In genomic region chr3:86739244-86739643, GRCh38 we compare ENCODE assay signal across 37 cellular contexts.
"Had no signal": no experiment of that assay in that cellular context is flagged by ENCODE, and none has a peak within 500 bp of the region (broad histone marks: within the 10 kb centered on the region; RNA-seq: fewer than 3 reads in every experiment).

No MANE protein-coding gene starts in this region.

- H3K27ac Mint-ChIP-seq: activated naive CD4-positive, alpha-beta T cell treated with anti-CD3 and anti-CD28 coated beads for 36 hours; activated naive CD4-positive, alpha-beta T cell treated with anti-CD3 and anti-CD28 coated beads, Interleukin-2, amount 10 ng/mL, durations not matched to agents 7 days and 5 days; activated naive CD4-positive, alpha-beta T cell treated with anti-CD3 and anti-CD28 coated beads, Interleukin-2, amount 50 U/mL, for 24 hours; activated naive CD4-positive, alpha-beta T cell treated with anti-CD3 and anti-CD28 coated beads, Interleukin-2, amount 50 U/mL, for 72 hours; activated naive CD8-positive, alpha-beta T cell; activated naive CD8-positive, alpha-beta T cell treated with anti-CD3 and anti-CD28 coated beads for 36 hours; activated naive CD8-positive, alpha-beta T cell treated with anti-CD3 and anti-CD28 coated beads, Interleukin-2, amount 10 ng/mL, durations not matched to agents 7 days and 5 days; activated naive CD8-positive, alpha-beta T cell treated with anti-CD3 and anti-CD28 coated beads, Interleukin-2, amount 50 U/mL, for 24 hours; activated T-cell treated with anti-CD3 and anti-CD28 coated beads, Interleukin-2, amount 50 U/mL, for 24 hours; activated T-cell treated with anti-CD3 and anti-CD28 coated beads, Interleukin-2, amount 50 U/mL, for 72 hours; activated T-helper 1 cell treated with anti-CD3 and anti-CD28 coated beads, Interleukin-12 subunit alpha, Interleukin-12 subunit beta, Interleukin-2, Interleukin-4 antibody, amounts not matched to agents 30 ng/mL and 10 ng/mL and 1 ng/mL, durations not matched to agents 14 hours and 24 hours and 36 hours; activated T-helper 17 cell treated with anti-CD3 and anti-CD28 coated beads, Interleukin-2, amount 50 U/mL, for 72 hours; activated T-helper 2 cell treated with anti-CD3 and anti-CD28 coated beads, Interferon-gamma antibody, Interleukin-2, Interleukin-4, amounts not matched to agents 10 μg/mL and 5 μg/mL and 100 μg/mL, durations not matched to agents 14 hours and 24 hours and 36 hours; brain had no signal

- DNase-seq: activated effector memory CD4-positive, alpha-beta T cell treated with anti-CD3 and anti-CD28 coated beads, Interleukin-2, amount 50 U/mL, for 16 hours; activated effector memory CD4-positive, alpha-beta T cell treated with Interleukin-2 at 50 U/mL for 16 hours; activated gamma-delta T cell; activated gamma-delta T cell treated with Interleukin-2 at 50 U/mL for 16 hours; activated naive CD4-positive, alpha-beta T cell; activated naive CD4-positive, alpha-beta T cell treated with anti-CD3 and anti-CD28 coated beads for 36 hours; activated naive CD4-positive, alpha-beta T cell treated with anti-CD3 and anti-CD28 coated beads, Interleukin-2, amount 10 ng/mL, durations not matched to agents 7 days and 5 days; activated naive CD4-positive, alpha-beta T cell treated with anti-CD3 and anti-CD28 coated beads, Interleukin-2, amount 50 U/mL, for 16 hours; activated naive CD4-positive, alpha-beta T cell treated with Interleukin-2 at 50 U/mL for 16 hours; activated naive CD8-positive, alpha-beta T cell treated with anti-CD3 and anti-CD28 coated beads for 36 hours; activated naive CD8-positive, alpha-beta T cell treated with anti-CD3 and anti-CD28 coated beads, Interleukin-2, amount 10 ng/mL, durations not matched to agents 7 days and 5 days; activated naive CD8-positive, alpha-beta T cell treated with anti-CD3 and anti-CD28 coated beads, Interleukin-2, amount 50 U/mL, for 24 hours; activated T-cell treated with anti-CD3 and anti-CD28 coated beads, Interleukin-2, amount 50 U/mL, for 24 hours; activated T-cell treated with anti-CD3 and anti-CD28 coated beads, Interleukin-2, amount 50 U/mL, for 4 hours; activated T-cell treated with anti-CD3 and anti-CD28 coated beads, Interleukin-2, amount 50 U/mL, for 48 hours; activated T-cell treated with anti-CD3 and anti-CD28 coated beads, Interleukin-2, amount 50 U/mL, for 72 hours; adrenal gland; amniotic stem cell; amygdala; anterior cingulate cortex; aorta; body of pancreas; brain microvascular endothelial cell; caudate nucleus; central memory CD4-positive, alpha-beta T cell; cerebellar nuclear complex had no signal

- H3K4me1 Mint-ChIP-seq: activated naive CD4-positive, alpha-beta T cell treated with anti-CD3 and anti-CD28 coated beads, Interleukin-2, amount 10 ng/mL, durations not matched to agents 7 days and 5 days; activated naive CD4-positive, alpha-beta T cell treated with anti-CD3 and anti-CD28 coated beads, Interleukin-2, amount 50 U/mL, for 24 hours; activated naive CD8-positive, alpha-beta T cell treated with anti-CD3 and anti-CD28 coated beads for 36 hours; activated naive CD8-positive, alpha-beta T cell treated with anti-CD3 and anti-CD28 coated beads, Interleukin-2, amount 10 ng/mL, durations not matched to agents 7 days and 5 days; activated naive CD8-positive, alpha-beta T cell treated with anti-CD3 and anti-CD28 coated beads, Interleukin-2, amount 50 U/mL, for 24 hours; activated T-helper 17 cell treated with anti-CD3 and anti-CD28 coated beads, Interleukin-2, amount 50 U/mL, for 72 hours; central memory CD8-positive, alpha-beta T cell had no signal

- H3K27ac ChIP-seq: adrenal gland, ascending aorta, body of pancreas, brain microvascular endothelial cell, breast epithelium, cardiac muscle cell had no signal

- H3K4me3 Mint-ChIP-seq: activated naive CD4-positive, alpha-beta T cell treated with anti-CD3 and anti-CD28 coated beads for 36 hours; activated naive CD4-positive, alpha-beta T cell treated with anti-CD3 and anti-CD28 coated beads, Interleukin-2, amount 10 ng/mL, durations not matched to agents 7 days and 5 days; activated naive CD4-positive, alpha-beta T cell treated with anti-CD3 and anti-CD28 coated beads, Interleukin-2, amount 50 U/mL, for 24 hours; activated naive CD8-positive, alpha-beta T cell; activated naive CD8-positive, alpha-beta T cell treated with anti-CD3 and anti-CD28 coated beads for 36 hours; activated naive CD8-positive, alpha-beta T cell treated with anti-CD3 and anti-CD28 coated beads, Interleukin-2, amount 10 ng/mL, durations not matched to agents 7 days and 5 days; activated naive CD8-positive, alpha-beta T cell treated with anti-CD3 and anti-CD28 coated beads, Interleukin-2, amount 50 U/mL, for 24 hours; activated T-cell treated with anti-CD3 and anti-CD28 coated beads, Interleukin-2, amount 50 U/mL, for 24 hours; activated T-cell treated with anti-CD3 and anti-CD28 coated beads, Interleukin-2, amount 50 U/mL, for 4 hours; activated T-cell treated with anti-CD3 and anti-CD28 coated beads, Interleukin-2, amount 50 U/mL, for 72 hours; activated T-helper 1 cell treated with anti-CD3 and anti-CD28 coated beads, Interleukin-12 subunit alpha, Interleukin-12 subunit beta, Interleukin-2, Interleukin-4 antibody, amounts not matched to agents 30 ng/mL and 10 ng/mL and 1 ng/mL, durations not matched to agents 14 hours and 24 hours and 36 hours; activated T-helper 17 cell treated with anti-CD3 and anti-CD28 coated beads, Interleukin-2, amount 50 U/mL, for 72 hours; brain; central memory CD8-positive, alpha-beta T cell had no signal

- H3K27me3 ChIP-seq: adrenal gland, ascending aorta, body of pancreas, brain microvascular endothelial cell, breast epithelium, cardiac muscle cell had no signal

- H3K4me3 ChIP-seq: adrenal gland, ascending aorta, body of pancreas, breast epithelium, cardiac muscle cell had no signal

- H3K9me3 ChIP-seq: adrenal gland, ascending aorta, body of pancreas, breast epithelium had no signal

- H3K27me3 Mint-ChIP-seq: activated naive CD4-positive, alpha-beta T cell treated with anti-CD3 and anti-CD28 coated beads, Interleukin-2, amount 10 ng/mL, durations not matched to agents 7 days and 5 days; activated naive CD4-positive, alpha-beta T cell treated with anti-CD3 and anti-CD28 coated beads, Interleukin-2, amount 50 U/mL, for 24 hours; activated naive CD8-positive, alpha-beta T cell; activated naive CD8-positive, alpha-beta T cell treated with anti-CD3 and anti-CD28 coated beads for 36 hours; activated naive CD8-positive, alpha-beta T cell treated with anti-CD3 and anti-CD28 coated beads, Interleukin-2, amount 10 ng/mL, durations not matched to agents 7 days and 5 days; activated naive CD8-positive, alpha-beta T cell treated with anti-CD3 and anti-CD28 coated beads, Interleukin-2, amount 50 U/mL, for 24 hours; activated T-cell treated with anti-CD3 and anti-CD28 coated beads, Interleukin-2, amount 50 U/mL, for 24 hours; activated T-helper 17 cell treated with anti-CD3 and anti-CD28 coated beads, Interleukin-2, amount 50 U/mL, for 72 hours; brain; central memory CD8-positive, alpha-beta T cell had no signal

- H3K4me1 ChIP-seq: adrenal gland, ascending aorta, body of pancreas, breast epithelium had no signal

- H3K9me3 Mint-ChIP-seq: activated naive CD4-positive, alpha-beta T cell treated with anti-CD3 and anti-CD28 coated beads for 36 hours; activated naive CD4-positive, alpha-beta T cell treated with anti-CD3 and anti-CD28 coated beads, Interleukin-2, amount 50 U/mL, for 24 hours; activated naive CD8-positive, alpha-beta T cell treated with anti-CD3 and anti-CD28 coated beads for 36 hours; activated naive CD8-positive, alpha-beta T cell treated with anti-CD3 and anti-CD28 coated beads, Interleukin-2, amount 10 ng/mL, durations not matched to agents 7 days and 5 days; activated naive CD8-positive, alpha-beta T cell treated with anti-CD3 and anti-CD28 coated beads, Interleukin-2, amount 50 U/mL, for 24 hours; activated T-cell treated with anti-CD3 and anti-CD28 coated beads, Interleukin-2, amount 50 U/mL, for 72 hours; activated T-helper 1 cell treated with anti-CD3 and anti-CD28 coated beads, Interleukin-12 subunit alpha, Interleukin-12 subunit beta, Interleukin-2, Interleukin-4 antibody, amounts not matched to agents 30 ng/mL and 10 ng/mL and 1 ng/mL, durations not matched to agents 14 hours and 24 hours and 36 hours; activated T-helper 17 cell treated with anti-CD3 and anti-CD28 coated beads, Interleukin-2, amount 50 U/mL, for 72 hours; brain; central memory CD8-positive, alpha-beta T cell had no signal

- H3K36me3 Mint-ChIP-seq: activated naive CD4-positive, alpha-beta T cell treated with anti-CD3 and anti-CD28 coated beads, Interleukin-2, amount 10 ng/mL, durations not matched to agents 7 days and 5 days; activated naive CD4-positive, alpha-beta T cell treated with anti-CD3 and anti-CD28 coated beads, Interleukin-2, amount 50 U/mL, for 24 hours; activated naive CD4-positive, alpha-beta T cell treated with anti-CD3 and anti-CD28 coated beads, Interleukin-2, amount 50 U/mL, for 72 hours; activated naive CD8-positive, alpha-beta T cell; activated naive CD8-positive, alpha-beta T cell treated with anti-CD3 and anti-CD28 coated beads for 36 hours; activated naive CD8-positive, alpha-beta T cell treated with anti-CD3 and anti-CD28 coated beads, Interleukin-2, amount 10 ng/mL, durations not matched to agents 7 days and 5 days; brain had no signal

- H3K36me3 ChIP-seq: adrenal gland, ascending aorta, brain microvascular endothelial cell, breast epithelium, cardiac muscle cell had no signal

- ATAC-seq: activated naive CD4-positive, alpha-beta T cell treated with anti-CD3 and anti-CD28 coated beads, Interleukin-2, amount 50 U/mL, for 72 hours; activated naive CD8-positive, alpha-beta T cell treated with anti-CD3 and anti-CD28 coated beads, Interleukin-2, amount 50 U/mL, for 24 hours; activated T-cell treated with anti-CD3 and anti-CD28 coated beads, Interleukin-2, amount 50 U/mL, for 4 hours; activated T-cell treated with anti-CD3 and anti-CD28 coated beads, Interleukin-2, amount 50 U/mL, for 72 hours; activated T-helper 17 cell treated with anti-CD3 and anti-CD28 coated beads, Interleukin-2, amount 50 U/mL, for 72 hours; body of pancreas had no signal
